In the genomic region with DNA sequence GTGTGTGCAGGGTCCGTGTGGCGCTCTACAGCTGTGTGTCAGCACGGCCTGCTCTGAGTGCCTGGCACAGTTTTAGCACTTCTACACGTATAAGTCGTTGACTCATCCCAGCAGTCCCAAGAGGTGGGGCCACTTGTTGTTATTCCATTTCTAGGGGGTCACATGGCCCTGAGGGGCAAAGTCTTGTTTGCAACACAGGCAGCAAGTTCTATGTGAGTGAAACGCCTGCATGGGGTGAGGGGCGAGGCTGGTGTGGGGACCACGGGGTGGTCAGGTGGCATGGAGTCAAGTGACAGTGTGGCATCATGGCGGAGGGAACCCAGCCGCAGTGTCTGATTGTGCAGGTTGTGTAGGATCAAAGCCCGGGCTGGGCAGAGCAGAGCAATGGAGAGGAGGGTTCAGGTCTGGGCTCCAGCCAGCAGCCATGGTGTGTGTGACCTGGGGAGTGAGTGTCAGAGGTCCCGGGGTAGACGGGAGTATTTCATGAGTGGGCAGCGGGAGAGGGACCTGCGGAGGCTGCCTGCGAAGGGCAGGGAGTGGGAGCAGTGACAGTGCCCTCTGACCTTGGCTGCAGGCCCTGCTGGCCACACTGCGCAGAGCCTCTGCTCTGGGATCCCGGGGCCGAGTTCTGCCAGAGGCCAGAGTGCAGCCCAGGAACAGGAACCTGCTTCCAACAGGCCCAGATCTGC, we compare ENCODE assay signal across 1 cellular context.
TF ChIP-seq lines count a peak whose summit lies in the region.

No MANE protein-coding gene starts in this region.

TF ChIP-seq in HepG2, 621 proteins besides CTCF, POLR2A, EP300 and RAD21 (continued from another document and continues in another):
- TF ChIP-seq HNF4G (IDR thresholded peaks at IDR 0.05; ENCODE audit: borderline replicate concordance, low read depth, low read length) = peak; percentile 93
- peak; percentile 92; the same call in 1 of the 2 replicates for TF ChIP-seq HNF4G (CRISPR knock-in tag; IDR thresholded peaks at IDR 0.05; ENCODE audit: borderline replicate concordance, low read depth)
- TF ChIP-seq CEBPB (IDR thresholded peaks at IDR 0.05; ENCODE audit: borderline replicate concordance, low read depth, low read length) = peak; percentile 95
- no peak for TF ChIP-seq DMTF1 (CRISPR knock-in tag; IDR thresholded peaks at IDR 0.05)
- peak; percentile 21; the same call in 1 of the 2 replicates for TF ChIP-seq NFYC (CRISPR knock-in tag; IDR thresholded peaks at IDR 0.05)
- TF ChIP-seq ZSCAN25 (CRISPR knock-in tag; IDR thresholded peaks at IDR 0.05) = peak; percentile 13; the same call in 1 of the 2 replicates
- TF ChIP-seq ELF1 (CRISPR knock-in tag; IDR thresholded peaks at IDR 0.05) = peak; percentile 23; the same call in 1 of the 2 replicates
- TF ChIP-seq KDM1A (CRISPR knock-in tag; IDR thresholded peaks at IDR 0.05) = no peak; the same call in 1 of the 2 replicates
- peak; percentile 79 for TF ChIP-seq KAT8 (CRISPR knock-in tag; IDR thresholded peaks at IDR 0.05)
- peak; percentile 85; the same call in 1 of the 2 replicates for TF ChIP-seq ZNF598 (CRISPR knock-in tag; IDR thresholded peaks at IDR 0.05; ENCODE audit: borderline replicate concordance)
- no peak; the same call in 1 of the 2 replicates for TF ChIP-seq ESRRA (CRISPR knock-in tag; IDR thresholded peaks at IDR 0.05; ENCODE audit: low read depth)
- no peak for TF ChIP-seq JUN (CRISPR knock-in tag; IDR thresholded peaks at IDR 0.05)
- no peak for TF ChIP-seq ZKSCAN5 (CRISPR knock-in tag; IDR thresholded peaks at IDR 0.05)
- peak; percentile 91; the same call in 1 of the 2 replicates for TF ChIP-seq ZNF607 (CRISPR knock-in tag; IDR thresholded peaks at IDR 0.05; ENCODE audit: borderline replicate concordance)
- no peak for TF ChIP-seq LBX2 (CRISPR knock-in tag; IDR thresholded peaks at IDR 0.05; ENCODE audit: borderline replicate concordance)
- peak; percentile 61; the same call in 1 of the 2 replicates for TF ChIP-seq POGZ (CRISPR knock-in tag; IDR thresholded peaks at IDR 0.05)
- no peak; the same call in 1 of the 2 replicates for TF ChIP-seq ZNF460 (CRISPR knock-in tag; IDR thresholded peaks at IDR 0.05; ENCODE audit: borderline replicate concordance)
- no peak for TF ChIP-seq ARID3A (IDR thresholded peaks at IDR 0.05; ENCODE audit: low read depth, low read length)
- no peak for TF ChIP-seq NRL (CRISPR knock-in tag; IDR thresholded peaks at IDR 0.05; ENCODE audit: borderline replicate concordance)
- peak; percentile 69; the same call in 1 of the 2 replicates for TF ChIP-seq FOXJ3 (CRISPR knock-in tag; IDR thresholded peaks at IDR 0.05; ENCODE audit: borderline replicate concordance)
- TF ChIP-seq, protein P1, sequence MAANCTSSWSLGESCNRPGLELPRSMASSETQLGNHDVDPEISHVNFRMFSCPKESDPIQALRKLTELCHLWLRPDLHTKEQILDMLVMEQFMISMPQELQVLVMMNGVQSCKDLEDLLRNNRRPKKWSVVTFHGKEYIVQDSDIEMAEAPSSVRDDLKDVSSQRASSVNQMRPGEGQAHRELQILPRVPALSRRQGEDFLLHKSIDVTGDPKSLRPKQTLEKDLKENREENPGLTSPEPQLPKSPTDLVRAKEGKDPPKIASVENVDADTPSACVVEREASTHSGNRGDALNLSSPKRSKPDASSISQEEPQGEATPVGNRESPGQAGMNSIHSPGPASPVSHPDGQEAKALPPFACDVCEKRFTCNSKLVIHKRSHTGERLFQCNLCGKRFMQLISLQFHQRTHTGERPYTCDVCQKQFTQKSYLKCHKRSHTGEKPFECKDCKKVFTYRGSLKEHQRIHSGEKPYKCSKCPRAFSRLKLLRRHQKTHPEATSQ (CRISPR knock-in tag; IDR thresholded peaks at IDR 0.05; ENCODE audit: borderline replicate concordance) = 0 out of 2 replicates have a peak, but pooled peaks have one; percentile 58
- TF ChIP-seq MAFF (IDR thresholded peaks at IDR 0.05; ENCODE audit: low read depth, low read length) = no peak
- TF ChIP-seq SRF (IDR thresholded peaks at IDR 0.05; ENCODE audit: low read depth, low read length) = 0 out of 2 replicates have a peak, but pooled peaks have one; percentile 32
- TF ChIP-seq ZNF251 (CRISPR knock-in tag; IDR thresholded peaks at IDR 0.05) = no peak
- no peak for TF ChIP-seq SOX6 (IDR thresholded peaks at IDR 0.05)
- peak; percentile 74 for TF ChIP-seq SOX6 (CRISPR knock-in tag; IDR thresholded peaks at IDR 0.05)
- peak; percentile 56; the same call in 1 of the 2 replicates for TF ChIP-seq HMG20A (CRISPR knock-in tag; IDR thresholded peaks at IDR 0.05; ENCODE audit: borderline replicate concordance)
- TF ChIP-seq ZHX2 (IDR thresholded peaks at IDR 0.05; ENCODE audit: low read depth) = no peak
- no peak for TF ChIP-seq ZHX2 (CRISPR knock-in tag; IDR thresholded peaks at IDR 0.05; ENCODE audit: borderline replicate concordance)
- TF ChIP-seq NFE2L2 (IDR thresholded peaks at IDR 0.05; ENCODE audit: low read length) = peak; percentile 11; the same call in 1 of the 2 replicates
- TF ChIP-seq RBAK (CRISPR knock-in tag; IDR thresholded peaks at IDR 0.05) = 0 out of 2 replicates have a peak, but pooled peaks have one; percentile 59
- TF ChIP-seq ZNF143 (CRISPR knock-in tag; IDR thresholded peaks at IDR 0.05) = peak; percentile 37; the same call in 1 of the 2 replicates
- no peak for TF ChIP-seq ZNF720 (CRISPR knock-in tag; IDR thresholded peaks at IDR 0.05)
- peak; percentile 73 for TF ChIP-seq KDM5A (IDR thresholded peaks at IDR 0.05; ENCODE audit: borderline replicate concordance, low read length)
- no peak for TF ChIP-seq SRSF1 (optimal IDR thresholded peaks at IDR 0.05; ENCODE audit: low read depth, low read length)
- no peak for TF ChIP-seq TEAD2 (CRISPR knock-in tag; IDR thresholded peaks at IDR 0.05)
- TF ChIP-seq ZNF740 (CRISPR knock-in tag; IDR thresholded peaks at IDR 0.05) = peak; percentile 81
- TF ChIP-seq, protein P2, sequence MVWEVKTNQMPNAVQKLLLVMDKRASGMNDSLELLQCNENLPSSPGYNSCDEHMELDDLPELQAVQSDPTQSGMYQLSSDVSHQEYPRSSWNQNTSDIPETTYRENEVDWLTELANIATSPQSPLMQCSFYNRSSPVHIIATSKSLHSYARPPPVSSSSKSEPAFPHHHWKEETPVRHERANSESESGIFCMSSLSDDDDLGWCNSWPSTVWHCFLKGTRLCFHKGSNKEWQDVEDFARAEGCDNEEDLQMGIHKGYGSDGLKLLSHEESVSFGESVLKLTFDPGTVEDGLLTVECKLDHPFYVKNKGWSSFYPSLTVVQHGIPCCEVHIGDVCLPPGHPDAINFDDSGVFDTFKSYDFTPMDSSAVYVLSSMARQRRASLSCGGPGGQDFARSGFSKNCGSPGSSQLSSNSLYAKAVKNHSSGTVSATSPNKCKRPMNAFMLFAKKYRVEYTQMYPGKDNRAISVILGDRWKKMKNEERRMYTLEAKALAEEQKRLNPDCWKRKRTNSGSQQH (CRISPR knock-in tag; IDR thresholded peaks at IDR 0.05; ENCODE audit: low read depth) = peak; percentile 78; the same call in 1 of the 2 replicates
- TF ChIP-seq AHR (CRISPR knock-in tag; IDR thresholded peaks at IDR 0.05) = peak; percentile 82
- no peak; the same call in 1 of the 2 replicates for TF ChIP-seq CCDC6 (CRISPR knock-in tag; IDR thresholded peaks at IDR 0.05)
- no peak for TF ChIP-seq GLMP (CRISPR knock-in tag; IDR thresholded peaks at IDR 0.05; ENCODE audit: borderline replicate concordance)
- no peak; the same call in 1 of the 2 replicates for TF ChIP-seq ZNF335 (CRISPR knock-in tag; IDR thresholded peaks at IDR 0.05)
- TF ChIP-seq RXRB (CRISPR knock-in tag; IDR thresholded peaks at IDR 0.05; ENCODE audit: borderline replicate concordance) = peak; percentile 62
- peak; percentile 29; the same call in 1 of the 2 replicates for TF ChIP-seq ZFP41 (CRISPR knock-in tag; IDR thresholded peaks at IDR 0.05; ENCODE audit: borderline replicate concordance)
- peak; percentile 55; the same call in 1 of the 2 replicates for TF ChIP-seq CHD2 (IDR thresholded peaks at IDR 0.05; ENCODE audit: low read depth, low read length)
- TF ChIP-seq ZNF317 (CRISPR knock-in tag; IDR thresholded peaks at IDR 0.05) = 0 out of 2 replicates have a peak, but pooled peaks have one; percentile 44
- peak; percentile 67; the same call in 1 of the 2 replicates for TF ChIP-seq ZNF746 (CRISPR knock-in tag; IDR thresholded peaks at IDR 0.05)
- peak; percentile 81; the same call in 1 of the 2 replicates for TF ChIP-seq ZNF776 (CRISPR knock-in tag; IDR thresholded peaks at IDR 0.05)
- peak; percentile 85 for TF ChIP-seq MEF2D (CRISPR knock-in tag; IDR thresholded peaks at IDR 0.05)
- TF ChIP-seq TRIM24 (CRISPR knock-in tag; IDR thresholded peaks at IDR 0.05) = peak; percentile 64
- peak; percentile 84; the same call in 1 of the 2 replicates for TF ChIP-seq SMAD1 (CRISPR knock-in tag; IDR thresholded peaks at IDR 0.05; ENCODE audit: borderline replicate concordance, low read depth)
